Comparison of ENCODE assay signal across 26 cellular contexts in the genomic region with DNA sequence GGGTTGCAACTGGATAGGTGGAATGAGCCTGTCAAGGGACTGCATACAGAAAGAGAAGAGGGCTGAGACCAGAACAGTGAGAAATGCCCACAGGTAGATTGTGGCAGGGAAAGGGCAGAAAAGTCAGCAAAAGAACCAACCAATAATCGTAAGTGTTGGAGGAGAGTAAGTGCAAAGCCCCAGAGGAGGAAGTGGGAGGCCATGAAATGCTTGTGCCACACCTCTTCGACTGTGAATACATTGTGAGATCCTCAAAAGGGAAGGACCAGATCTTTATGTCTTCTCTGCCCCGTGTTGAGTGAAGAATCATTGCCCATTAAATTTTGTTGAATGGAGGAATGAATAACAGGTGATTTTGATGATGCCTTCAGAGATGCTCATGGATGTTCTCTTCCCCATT. TPM values are rescaled to one million over a fixed set of nuclear protein-coding genes. Genes with fewer than 3 reads are reported as not detected.
"Had no signal": no experiment of that assay in that cellular context is flagged by ENCODE, and none has a peak within 500 bp of the region (broad histone marks: within the 10 kb centered on the region; RNA-seq: fewer than 3 reads in every experiment).

No MANE protein-coding gene starts in this region.

- H3K4me1 ChIP-seq: left lung, sigmoid colon, vagina had no signal

- H3K27ac ChIP-seq: left lung, sigmoid colon, thoracic aorta, vagina, WERI-Rb-1 had no signal

- FAIRE-seq: endometrium, TTC549 had no signal

- H3K4me3 Mint-ChIP-seq: activated CD4-positive, alpha-beta T cell treated with anti-CD3 and anti-CD28 coated beads for 36 hours; activated T-cell treated with anti-CD3 and anti-CD28 coated beads, Interleukin-2, amount 50 U/mL, for 4 hours; dendritic cell treated with granulocyte-macrophage colony-stimulating factor and Interleukin-4, amounts not matched to agents 40 ng/mL and 50 ng/mL, for 4 days; natural killer cell treated with Interleukin-12 subunit alpha and Interleukin-12 subunit beta and Interleukin-15 and Interleukin-18, amount 100 ng/mL, for 72 hours; type B pancreatic cell had no signal

- H3K9me3 Mint-ChIP-seq: activated T-cell treated with anti-CD3 and anti-CD28 coated beads, Interleukin-2, amount 50 U/mL, for 4 hours; activated T-helper 2 cell treated with anti-CD3 and anti-CD28 coated beads, Interferon-gamma antibody, Interleukin-2, Interleukin-4, amounts not matched to agents 10 μg/mL and 5 μg/mL and 100 μg/mL, durations not matched to agents 14 hours and 24 hours and 36 hours; dendritic cell treated with granulocyte-macrophage colony-stimulating factor and Interleukin-4, amounts not matched to agents 40 ng/mL and 50 ng/mL, for 4 days; natural killer cell treated with Interleukin-12 subunit alpha and Interleukin-12 subunit beta and Interleukin-15 and Interleukin-18, amount 100 ng/mL, for 72 hours; type B pancreatic cell had no signal

- DNase-seq: activated CD4-positive, alpha-beta T cell treated with anti-CD3 and anti-CD28 coated beads for 36 hours; activated CD4-positive, alpha-beta T cell treated with anti-CD3 and anti-CD28 coated beads, Interleukin-2, amount 50 U/mL, for 48 hours; activated CD8-positive, alpha-beta memory T cell treated with anti-CD3 and anti-CD28 coated beads, Interleukin-2, amount 50 U/mL, for 48 hours; activated naive CD4-positive, alpha-beta T cell; activated T-cell treated with anti-CD3 and anti-CD28 coated beads, Interleukin-2, amount 50 U/mL, for 4 hours; effector CD4-positive, alpha-beta T cell; erythroblast; foreskin fibroblast; kidney glomerular epithelial cell; left lung; midbrain; retina; sigmoid colon; stimulated activated CD4-positive, alpha-beta T cell treated with anti-CD3 and anti-CD28 coated beads, Interleukin-15, amount 100 ng/mL, for 24 hours; stimulated activated naive CD4-positive, alpha-beta T cell treated with Interleukin-2 at 50 U/mL for 16 hours; WERI-Rb-1 had no signal

- H3K4me2 ChIP-seq: smooth muscle cell had no signal

- H3K4me1 Mint-ChIP-seq: activated CD4-positive, alpha-beta T cell treated with anti-CD3 and anti-CD28 coated beads for 36 hours had no signal

- ATAC-seq: activated CD4-positive, alpha-beta T cell treated with anti-CD3 and anti-CD28 coated beads for 36 hours; activated T-cell treated with anti-CD3 and anti-CD28 coated beads, Interleukin-2, amount 50 U/mL, for 4 hours; left lung; natural killer cell treated with Interleukin-12 subunit alpha and Interleukin-12 subunit beta and Interleukin-15 and Interleukin-18, amount 100 ng/mL, for 72 hours had no signal

- H3K4me3 ChIP-seq: left lung, sigmoid colon, smooth muscle cell, thoracic aorta, vagina had no signal

- H3K27me3 Mint-ChIP-seq: activated CD4-positive, alpha-beta T cell treated with anti-CD3 and anti-CD28 coated beads for 36 hours; dendritic cell treated with granulocyte-macrophage colony-stimulating factor and Interleukin-4, amounts not matched to agents 40 ng/mL and 50 ng/mL, for 4 days; natural killer cell treated with Interleukin-12 subunit alpha and Interleukin-12 subunit beta and Interleukin-15 and Interleukin-18, amount 100 ng/mL, for 72 hours had no signal

- H3K27me3 ChIP-seq: left lung, sigmoid colon, vagina had no signal

- H3K9me3 ChIP-seq: left lung, sigmoid colon, thoracic aorta, vagina had no signal

- H3K36me3 ChIP-seq: left lung, sigmoid colon, thoracic aorta, vagina, WERI-Rb-1 had no signal

- H3K36me3 Mint-ChIP-seq: type B pancreatic cell had no signal

- H3K27ac Mint-ChIP-seq: activated CD4-positive, alpha-beta T cell treated with anti-CD3 and anti-CD28 coated beads for 36 hours; activated T-helper 2 cell treated with anti-CD3 and anti-CD28 coated beads, Interferon-gamma antibody, Interleukin-2, Interleukin-4, amounts not matched to agents 10 μg/mL and 5 μg/mL and 100 μg/mL, durations not matched to agents 14 hours and 24 hours and 36 hours; dendritic cell treated with granulocyte-macrophage colony-stimulating factor and Interleukin-4, amounts not matched to agents 40 ng/mL and 50 ng/mL, for 4 days; progenitor cell of endocrine pancreas; type B pancreatic cell had no signal

RNA-seq across cellular contexts. Expression of a gene that starts 46.0 kb away (rescaled TPM):
- total RNA-seq: smooth muscle cell had no signal
